ENCODE assay signal across 8 cellular contexts in genomic region chrX:102746134-102746584, GRCh38.
DNase-seq lines count a peak whose midpoint lies in the region; ATAC-seq and TF ChIP-seq lines count a peak whose summit lies in the region.

No MANE protein-coding gene starts in this region.

- H3K27ac Mint-ChIP-seq in stimulated activated naive B cell treated with anti-CD40 and anti-IgM and Interleukin-4, amounts not matched to agents 10 μg/mL and 1 μg/mL and 100 μg/mL, for 72 hours, result no peak overlapping the region

- H3K27me3 Mint-ChIP-seq in stimulated activated naive B cell treated with anti-CD40 and anti-IgM and Interleukin-4, amounts not matched to agents 10 μg/mL and 1 μg/mL and 100 μg/mL, for 72 hours, result peaks cover 20 to 24% of the 10 kb centered on the region in 2 donors

- H3K4me3 ChIP-seq in brain microvascular endothelial cell (ENCODE audit: low read depth, low read length), result peak overlapping the region; percentile 61

- no peaks in the 10 kb centered on the region for H3K9me3 Mint-ChIP-seq in stimulated activated naive B cell treated with anti-CD40 and anti-IgM and Interleukin-4, amounts not matched to agents 10 μg/mL and 1 μg/mL and 100 μg/mL, for 72 hours

- peaks cover 2 to 6% of the 10 kb centered on the region in 2 donors for H3K4me1 Mint-ChIP-seq in stimulated activated naive B cell treated with anti-CD40 and anti-IgM and Interleukin-4, amounts not matched to agents 10 μg/mL and 1 μg/mL and 100 μg/mL, for 72 hours

- DNase-seq in ACHN (peak; percentile 27), brain microvascular endothelial cell (no peak), islet precursor cell (peak; percentile 57), NCI-H1694 treated with DMSO at 0.1 percent for 48 hours (lab: John Stamatoyannopoulos, UW) (no peak), kidney glomerular epithelial cell (lab: John Stamatoyannopoulos, UW) (no peak)
- no peak for DNase-seq in stimulated activated naive B cell treated with anti-CD40 and anti-IgM and Interleukin-4, amounts not matched to agents 10 μg/mL and 1 μg/mL and 100 μg/mL, for 72 hours

- H3K27ac ChIP-seq in brain microvascular endothelial cell, result no peak overlapping the region

- no peak for TF ChIP-seq CTCF in brain microvascular endothelial cell (IDR thresholded peaks at IDR 0.05; ENCODE audit: low read depth, low read length, missing control alignments)

- in situ Hi-C loops in ACHN (cut with HindIII; ENCODE audit: low pct_ligation_motif_present, low pct_unique_long_range_greater_than_20kb, low sequenced_read_pairs), result no loop called here
- in situ Hi-C loops in brain microvascular endothelial cell (cut with HindIII; ENCODE audit: low pct_ligation_motif_present, low sequenced_read_pairs), result no loop called here

- no peaks in the 10 kb centered on the region for H3K36me3 ChIP-seq in brain microvascular endothelial cell (replicated peaks)

- H3K36me3 Mint-ChIP-seq in stimulated activated naive B cell treated with anti-CD40 and anti-IgM and Interleukin-4, amounts not matched to agents 10 μg/mL and 1 μg/mL and 100 μg/mL, for 72 hours, result no peaks in the 10 kb centered on the region

- H3K4me3 Mint-ChIP-seq in stimulated activated naive B cell treated with anti-CD40 and anti-IgM and Interleukin-4, amounts not matched to agents 10 μg/mL and 1 μg/mL and 100 μg/mL, for 72 hours, result peak overlapping the region; percentile 83 to 84

- H3K27me3 ChIP-seq in brain microvascular endothelial cell (replicated peaks), result no peaks in the 10 kb centered on the region

- ATAC-seq in HG03442 (IDR thresholded peaks at IDR 0.05; ENCODE audit: unreplicated experiment) (peak; percentile 69), GM21390 (IDR thresholded peaks at IDR 0.05; ENCODE audit: unreplicated experiment) (no peak)
- ATAC-seq in stimulated activated naive B cell treated with anti-CD40 and anti-IgM and Interleukin-4, amounts not matched to agents 10 μg/mL and 1 μg/mL and 100 μg/mL, for 72 hours (replicated peaks), result peak; percentile 63 to 64

Comparison
In these comparisons a context has a peak if more than half of its experiments do, and no peak if none do; other contexts are left out.
1. DNase-seq: peak in ACHN (single experiment) and islet precursor cell (single experiment); none in brain microvascular endothelial cell (single experiment), stimulated activated naive B cell treated with anti-CD40 and anti-IgM and Interleukin-4, amounts not matched to agents 10 μg/mL and 1 μg/mL and 100 μg/mL, for 72 hours (single experiment), NCI-H1694 treated with DMSO at 0.1 percent for 48 hours (single experiment) and kidney glomerular epithelial cell (single experiment).